In genomic region chr4:6200922-6201362, GRCh38 we compare ENCODE assay signal across 8 cellular contexts. TPM values are rescaled to one million over a fixed set of nuclear protein-coding genes. Genes with fewer than 3 reads are reported as not detected.
DNase-seq lines count a peak whose midpoint lies in the region; ATAC-seq and TF ChIP-seq lines count a peak whose summit lies in the region.

No MANE protein-coding gene starts in this region.

- H3K4me3 ChIP-seq in esophagus muscularis mucosa (peak overlapping the region; percentile 58 to 60 (median 59)), suprapubic skin (peak overlapping the region; percentile 51), gastroesophageal sphincter (peak overlapping the region in 1 of 2 donors; percentile 59)

- no peak for TF ChIP-seq EP300 in esophagus muscularis mucosa (IDR thresholded peaks at IDR 0.05)
- TF ChIP-seq EP300 in suprapubic skin (IDR thresholded peaks at IDR 0.05) = no peak
- no peak for TF ChIP-seq EP300 in gastroesophageal sphincter (IDR thresholded peaks at IDR 0.05)

- no peak for TF ChIP-seq POLR2A in esophagus muscularis mucosa (IDR thresholded peaks at IDR 0.05; ENCODE audit: low read depth)
- TF ChIP-seq POLR2A in suprapubic skin (IDR thresholded peaks at IDR 0.05) = no peak
- TF ChIP-seq POLR2A in gastroesophageal sphincter (IDR thresholded peaks at IDR 0.05) = no peak

- DNase-seq in activated CD8-positive, alpha-beta memory T cell treated with anti-CD3 and anti-CD28 coated beads, Interleukin-2, amount 50 U/mL, for 48 hours = peak; percentile 61
- no peak for DNase-seq in activated CD8-positive, alpha-beta memory T cell treated with anti-CD3 and anti-CD28 coated beads for 24 hours
- DNase-seq in NCI-H2227 (lab: John Stamatoyannopoulos, UW; ENCODE audit: unreplicated experiment) (peak; percentile 29), esophagus muscularis mucosa (ENCODE audit: extremely low spot score) (no peak), suprapubic skin (ENCODE audit: low spot score in 2 of 2) (no peak), mesenteric fat pad (ENCODE audit: low spot score) (no peak)

- H3K27me3 ChIP-seq in esophagus muscularis mucosa = peaks cover 0 to 58% (median 31%) of the 10 kb centered on the region in 4 donors
- peaks cover 67% of the 10 kb centered on the region for H3K27me3 ChIP-seq in suprapubic skin
- peaks cover 61% of the 10 kb centered on the region for H3K27me3 ChIP-seq in gastroesophageal sphincter

- 19% methylated on average over 14 of the region's 15 CpGs for WGBS in esophagus muscularis mucosa
- 50% methylated on average over 2 of the region's 15 CpGs for WGBS in suprapubic skin
- WGBS in gastroesophageal sphincter (ENCODE audit: low coverage in 1 of 2), 2 donors = 5 to 50% methylated on average over 2 to 3 of the region's 15 CpGs

- intact Hi-C loops in esophagus muscularis mucosa (cut with DNase I) = no loop called here

- no peak overlapping the region for H3K27ac ChIP-seq in esophagus muscularis mucosa (replicated peaks in 1 of 4)
- H3K27ac ChIP-seq in suprapubic skin = no peak overlapping the region
- no peak overlapping the region for H3K27ac ChIP-seq in gastroesophageal sphincter

- H3K9me3 ChIP-seq in esophagus muscularis mucosa (peaks cover 0 to 11% (median 4%) of the 10 kb centered on the region in 4 donors), suprapubic skin (no peaks in the 10 kb centered on the region), gastroesophageal sphincter (peaks cover 0 to 16% (median 0%) of the 10 kb centered on the region in 3 donors)

- TF ChIP-seq CTCF in esophagus muscularis mucosa (IDR thresholded peaks at IDR 0.05) (no peak), suprapubic skin (IDR thresholded peaks at IDR 0.05) (no peak), gastroesophageal sphincter (IDR thresholded peaks at IDR 0.05) (no peak)

- H3K4me1 ChIP-seq in esophagus muscularis mucosa (peaks cover 14 to 28% (median 25%) of the 10 kb centered on the region in 4 donors), suprapubic skin (peaks cover 21% of the 10 kb centered on the region), gastroesophageal sphincter (peaks cover 0 to 25% (median 5%) of the 10 kb centered on the region in 3 donors)

- H3K36me3 ChIP-seq in esophagus muscularis mucosa (no peaks in the 10 kb centered on the region), suprapubic skin (no peaks in the 10 kb centered on the region), gastroesophageal sphincter (no peaks in the 10 kb centered on the region)

- ATAC-seq in GM21423 (IDR thresholded peaks at IDR 0.05; ENCODE audit: unreplicated experiment) (no peak), gastroesophageal sphincter (no peak)

RNA-seq across cellular contexts. Expression of gene JAKMIP1, which starts 0.6 kb away (rescaled TPM):
- total RNA-seq in esophagus muscularis mucosa = 1 to 10 TPM in 2 of 4 donors, under 1 TPM in 2; 0.57 to 2.8 (median 0.91) TPM
- total RNA-seq in suprapubic skin = under 1 TPM in 1 of 4 donors, not detected in 3; 0.24 TPM
- total RNA-seq in gastroesophageal sphincter = 1 to 10 TPM in 2 of 4 donors, under 1 TPM in 1, not detected in 1; 0.39 to 4.5 (median 1.9) TPM
- 0.10 TPM for total RNA-seq in mesenteric fat pad

Comparison
In these comparisons a context has a peak if more than half of its experiments do, and no peak if none do; other contexts are left out.
1. DNase-seq: peak in activated CD8-positive, alpha-beta memory T cell treated with anti-CD3 and anti-CD28 coated beads, Interleukin-2, amount 50 U/mL, for 48 hours (single experiment) and NCI-H2227 (single experiment); none in activated CD8-positive, alpha-beta memory T cell treated with anti-CD3 and anti-CD28 coated beads for 24 hours (single experiment), esophagus muscularis mucosa (single experiment), suprapubic skin (0 of 2) and mesenteric fat pad (single experiment).